Comparison of ENCODE assay signal across 10 cellular contexts in genomic region chr4:108166038-108166437, GRCh38. TPM values are rescaled to one million over a fixed set of nuclear protein-coding genes. Genes with fewer than 3 reads are reported as not detected.
DNase-seq lines count a peak whose midpoint lies in the region; ATAC-seq and TF ChIP-seq lines count a peak whose summit lies in the region.
"Had no signal": no experiment of that assay in that cellular context is flagged by ENCODE, and none has a peak within 500 bp of the region (broad histone marks: within the 10 kb centered on the region; RNA-seq: fewer than 3 reads in every experiment).

No MANE protein-coding gene starts in this region.

- no peaks in the 10 kb centered on the region for H3K9me2 ChIP-seq in MM.1S (replicated peaks; ENCODE audit: insufficient read depth, low read length)

- 0 out of 2 replicates have a peak overlapping the region, but pooled peaks have one; percentile 64 for H2AFZ ChIP-seq in MM.1S (ENCODE audit: low read length)

- no peaks in the 10 kb centered on the region for H4K20me1 ChIP-seq in MM.1S (ENCODE audit: insufficient read depth, low read length)

- CTCF ChIA-PET in activated CD8-positive, alpha-beta T cell treated with anti-CD3 and anti-CD28 coated beads for 36 hours (lab: Charles Lee) = interaction anchor here (0.9 to 7.0 kb wide), 4 partner anchors 9 to 407 kb away, joined by 3 to 33 read pairs (median 4); no protein-coding TSS in a partner anchor

- in situ Hi-C loops in GM13977 (cut with MboI; ENCODE audit: low pct_unique_long_range_greater_than_20kb, low sequenced_read_pairs, unreplicated experiment) = no loop called here

- no peaks in the 10 kb centered on the region for H3K9me3 ChIP-seq in MM.1S (replicated peaks; ENCODE audit: insufficient read depth, low read length)
- H3K9me3 ChIP-seq: body of pancreas, left lung had no signal

- POLR2A ChIA-PET in activated CD8-positive, alpha-beta T cell treated with anti-CD3 and anti-CD28 coated beads for 36 hours (lab: Charles Lee) = interaction anchor here (0.7 to 4.5 kb wide), 12 partner anchors 8 to 454 kb away, joined by 3 to 25 read pairs (median 6); partner anchors contain the start of gene RPL34

- peak; percentile 33 for DNase-seq in MM.1S
- peak; percentile 77 for DNase-seq in activated CD8-positive, alpha-beta T cell treated with anti-CD3 and anti-CD28 coated beads for 36 hours
- DNase-seq in foreskin fibroblast = no peak
- peak; percentile 58 for DNase-seq in stimulated activated CD8-positive, alpha-beta memory T cell treated with anti-CD3 and anti-CD28 coated beads, Interleukin-4, amount 100 ng/mL, for 48 hours
- DNase-seq in GM13977 (ENCODE audit: low spot score) = no peak
- DNase-seq in NCI-H146 (lab: John Stamatoyannopoulos, UW) = no peak
- no peak for DNase-seq in HK-2 (ENCODE audit: unreplicated experiment)

- H3K27ac Mint-ChIP-seq in activated CD8-positive, alpha-beta T cell treated with anti-CD3 and anti-CD28 coated beads for 36 hours = peak overlapping the region; percentile 84

- H3K36me3 Mint-ChIP-seq in activated CD8-positive, alpha-beta T cell treated with anti-CD3 and anti-CD28 coated beads for 36 hours (ENCODE audit: low read depth) = peaks cover 44% of the 10 kb centered on the region

- peaks cover 9% of the 10 kb centered on the region for H3K27me3 Mint-ChIP-seq in activated CD8-positive, alpha-beta T cell treated with anti-CD3 and anti-CD28 coated beads for 36 hours

- peak overlapping the region; percentile 96 for H3K4me3 ChIP-seq in MM.1S (ENCODE audit: low read length)
- H3K4me3 ChIP-seq in foreskin fibroblast (ENCODE audit: low read depth in 1 of 2, low read length in 2 of 2) = peak overlapping the region; percentile 42 to 64
- H3K4me3 ChIP-seq: body of pancreas had no signal

- peak; percentile 15 for ATAC-seq in activated CD8-positive, alpha-beta T cell treated with anti-CD3 and anti-CD28 coated beads for 36 hours
- no peak for ATAC-seq in HG02885 (IDR thresholded peaks at IDR 0.05; ENCODE audit: poor library complexity, unreplicated experiment)

- H3K4me2 ChIP-seq in MM.1S (ENCODE audit: low read depth, low read length) = peak overlapping the region; percentile 80

- intact Hi-C loops in activated CD8-positive, alpha-beta T cell treated with anti-CD3 and anti-CD28 coated beads for 36 hours (cut with micrococcal nuclease) = loop anchor here (5.0 kb wide), 3 partner anchors 59 to 406 kb away; no protein-coding TSS in a partner anchor

- H3K27ac ChIP-seq in MM.1S (ENCODE audit: low read length) = peak overlapping the region; percentile 31; the same call in 1 of the 2 replicates
- H3K27ac ChIP-seq: body of pancreas, left lung had no signal

- H3K36me3 ChIP-seq in MM.1S (replicated peaks; ENCODE audit: insufficient read depth, low read length) = peaks cover 9% of the 10 kb centered on the region; the same call in 1 of the 2 replicates
- H3K36me3 ChIP-seq: left lung had no signal

- peak overlapping the region; percentile 87 for H3K4me3 Mint-ChIP-seq in activated CD8-positive, alpha-beta T cell treated with anti-CD3 and anti-CD28 coated beads for 36 hours

- peaks cover 58% of the 10 kb centered on the region for H3K79me2 ChIP-seq in MM.1S (ENCODE audit: low read length)

- no peaks in the 10 kb centered on the region for H3K9me3 Mint-ChIP-seq in activated CD8-positive, alpha-beta T cell treated with anti-CD3 and anti-CD28 coated beads for 36 hours

- peaks cover 31% of the 10 kb centered on the region for H3K4me1 Mint-ChIP-seq in activated CD8-positive, alpha-beta T cell treated with anti-CD3 and anti-CD28 coated beads for 36 hours (ENCODE audit: low read depth)

- H3K4me1 ChIP-seq in MM.1S (ENCODE audit: low read length) = peaks cover 20% of the 10 kb centered on the region

- H3K9ac ChIP-seq in MM.1S (ENCODE audit: low read length) = peak overlapping the region; percentile 76; the same call in 1 of the 2 replicates

- TF ChIP-seq CTCF in MM.1S (IDR thresholded peaks at IDR 0.05; ENCODE audit: low read length) (no peak), foreskin fibroblast (IDR thresholded peaks at IDR 0.05; ENCODE audit: low read depth, low read length) (no peak), GM13977 (IDR thresholded peaks at IDR 0.05; ENCODE audit: extremely low read depth, insufficient read depth, missing control alignments) (no peak)
- no peak for TF ChIP-seq CTCF in activated CD8-positive, alpha-beta T cell treated with anti-CD3 and anti-CD28 coated beads for 36 hours (IDR thresholded peaks at IDR 0.05)

- H3F3A ChIP-seq in MM.1S (ENCODE audit: insufficient read depth, low read length) = peaks cover 31% of the 10 kb centered on the region

- H3K27me3 ChIP-seq in MM.1S (replicated peaks; ENCODE audit: insufficient read depth, low read length) = peaks cover 17% of the 10 kb centered on the region

RNA-seq across cellular contexts. Expression of gene LEF1, which starts 2.7 kb away (rescaled TPM):
- 100 to 1,000 TPM; 178 to 182 TPM for total RNA-seq in activated CD8-positive, alpha-beta T cell treated with anti-CD3 and anti-CD28 coated beads for 36 hours

Comparison
In these comparisons a context has a peak if more than half of its experiments do, and no peak if none do; other contexts are left out.
1. DNase-seq: peak in MM.1S (single experiment), activated CD8-positive, alpha-beta T cell treated with anti-CD3 and anti-CD28 coated beads for 36 hours (single experiment) and stimulated activated CD8-positive, alpha-beta memory T cell treated with anti-CD3 and anti-CD28 coated beads, Interleukin-4, amount 100 ng/mL, for 48 hours (single experiment); none in foreskin fibroblast (0 of 2), GM13977 (single experiment), NCI-H146 (single experiment) and HK-2 (single experiment).